In the genomic region with DNA sequence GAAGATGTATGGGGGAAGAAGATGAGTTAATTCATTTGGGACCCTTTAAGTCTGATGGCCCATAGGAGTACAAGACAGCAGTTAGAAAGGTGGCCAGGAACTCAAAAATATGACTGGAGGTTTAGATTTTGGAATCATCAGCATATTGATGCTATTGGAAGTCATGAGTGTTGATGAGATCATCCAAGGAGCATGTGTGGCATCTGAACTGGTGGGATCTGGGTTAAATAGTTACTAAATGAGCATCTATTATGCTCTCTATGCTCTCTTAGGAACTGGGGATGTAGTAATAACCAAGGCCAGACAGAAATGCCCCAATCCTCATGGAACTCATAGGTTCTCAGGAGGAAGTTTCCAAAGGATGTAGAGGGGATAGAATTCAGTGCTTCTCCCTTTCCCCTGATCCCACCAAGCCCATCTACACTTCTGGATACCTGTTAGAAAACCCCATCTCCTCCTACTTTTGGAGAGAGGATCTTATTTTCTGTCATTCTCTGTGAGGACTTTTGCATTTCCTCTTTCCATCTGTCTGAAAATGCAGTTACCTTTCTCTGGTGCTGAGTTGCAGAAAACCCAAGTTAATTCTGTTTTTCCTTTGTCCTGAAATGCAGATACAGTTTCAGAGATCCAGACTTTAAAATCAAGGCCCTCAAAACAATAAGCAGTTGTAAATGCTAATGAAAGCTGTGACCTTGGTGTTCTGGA, we compare ENCODE assay signal across 20 cellular contexts.
DNase-seq lines count a peak whose midpoint lies in the region; ATAC-seq and TF ChIP-seq lines count a peak whose summit lies in the region.
"Had no signal": no experiment of that assay in that cellular context is flagged by ENCODE, and none has a peak within 500 bp of the region (broad histone marks: within the 10 kb centered on the region; RNA-seq: fewer than 3 reads in every experiment).

No MANE protein-coding gene starts in this region.

- H3K4me3 ChIP-seq in neutrophil (ENCODE audit: low read depth in 1 of 2, low read length in 1 of 2) = peak overlapping the region in 1 of 2 experiments; percentile 39
- H3K4me3 ChIP-seq: hepatocyte, lung, SJCRH30 had no signal

- no peak for TF ChIP-seq CTCF in neutrophil (IDR thresholded peaks at IDR 0.05)

- no peak for ATAC-seq in HG02840 (IDR thresholded peaks at IDR 0.05; ENCODE audit: low FRiP score, unreplicated experiment)
- no peak for ATAC-seq in GM21619 (IDR thresholded peaks at IDR 0.05; ENCODE audit: unreplicated experiment)

- DNase-seq in CD1c-positive myeloid dendritic cell (ENCODE audit: extremely low spot score) (peak; percentile 13), HCEC 1CT (peak; percentile 31), NCI-H524 (lab: John Stamatoyannopoulos, UW) (no peak)
- DNase-seq: activated CD4-positive, alpha-beta memory T cell treated with anti-CD3 and anti-CD28 coated beads, Interleukin-2, amount 10 ng/mL, durations not matched to agents 7 days and 5 days; activated naive CD4-positive, alpha-beta T cell treated with Interleukin-2 at 50 U/mL for 16 hours; amniotic stem cell; CD8-positive, alpha-beta T cell; DMS153; islet precursor cell; NCI-H1417 treated with DMSO at 0.1 percent for 48 hours; NCI-H2171; NCI-H526; SJCRH30; T-helper 2 cell had no signal

- no peaks in the 10 kb centered on the region for H3K36me3 ChIP-seq in neutrophil
- H3K36me3 ChIP-seq: SJCRH30 had no signal

- peaks cover 37 to 49% of the 10 kb centered on the region in 2 experiments for H3K4me1 ChIP-seq in neutrophil (ENCODE audit: control insufficient read depth in 1 of 2, insufficient read depth in 1 of 2, low read depth in 1 of 2, low read length in 1 of 2)
- H3K4me1 ChIP-seq: SJCRH30 had no signal

- no peaks in the 10 kb centered on the region for H3K27me3 ChIP-seq in neutrophil
- H3K27me3 ChIP-seq: hepatocyte, SJCRH30 had no signal

- H3K27ac ChIP-seq in angular gyrus (ENCODE audit: low read depth, low read length) = peak overlapping the region; percentile 3
- peak overlapping the region; percentile 88 for H3K27ac ChIP-seq in neutrophil
- H3K27ac ChIP-seq: hepatocyte, SJCRH30 had no signal

- H3K9me3 ChIP-seq in neutrophil = no peaks in the 10 kb centered on the region
- H3K9me3 ChIP-seq: SJCRH30 had no signal

Comparison
In these comparisons a context has a peak if more than half of its experiments do, and no peak if none do; other contexts are left out.
1. DNase-seq: peak in CD1c-positive myeloid dendritic cell (single experiment) and HCEC 1CT (single experiment); none in NCI-H524 (0 of 2).